In the genomic region with DNA sequence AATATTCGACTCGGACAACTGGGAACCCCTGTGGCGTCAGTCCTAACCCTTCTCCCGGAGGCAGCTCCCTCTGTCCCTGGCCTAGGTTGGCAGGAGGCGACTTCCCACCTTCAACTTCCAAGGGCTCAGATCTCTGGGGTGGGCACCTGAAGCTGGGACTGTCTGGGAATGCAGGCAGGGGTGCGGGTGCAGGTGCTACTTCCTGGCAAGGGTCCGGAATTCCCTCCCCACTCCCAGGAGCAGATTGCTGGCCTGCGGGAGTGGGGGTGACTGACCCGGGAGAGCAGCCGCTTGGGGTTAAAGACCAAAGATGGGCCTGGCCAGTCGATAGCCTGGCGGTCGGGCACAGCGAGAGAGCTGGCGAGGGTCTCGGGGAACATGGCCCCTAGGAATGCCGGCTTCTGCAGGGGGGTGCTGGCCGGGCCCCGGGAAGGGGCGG, we compare ENCODE assay signal across 9 cellular contexts. TPM values are rescaled to one million over a fixed set of nuclear protein-coding genes. Genes with fewer than 3 reads are reported as not detected.
A peak's percentile ranks its signal among the peaks of the same experiment; 100 is the strongest.
DNase-seq lines count a peak whose midpoint lies in the region; ATAC-seq and TF ChIP-seq lines count a peak whose summit lies in the region.
"Had no signal": no experiment of that assay in that cellular context is flagged by ENCODE, and none has a peak within 500 bp of the region (broad histone marks: within the 10 kb centered on the region; RNA-seq: fewer than 3 reads in every experiment).

No MANE protein-coding gene starts in this region.

- H3K27me3 ChIP-seq in cardiac muscle cell = peaks cover 13% of the 10 kb centered on the region
- H3K27me3 ChIP-seq in dorsolateral prefrontal cortex = peaks cover 0 to 14% (median 0%) of the 10 kb centered on the region in 45 donors
- no peaks in the 10 kb centered on the region for H3K27me3 ChIP-seq in mononuclear cell (ENCODE audit: insufficient read depth, low read length)

- intact Hi-C loops in left ventricle myocardium superior (cut with micrococcal nuclease) = no loop called here
- intact Hi-C loops in dorsolateral prefrontal cortex (cut with DNase I) = no loop called here

- DNase-seq in cardiac muscle cell (ENCODE audit: low read depth in 1 of 2, low spot score in 1 of 2) (no peak), left ventricle myocardium superior (no peak), dorsolateral prefrontal cortex (no peak), NCI-H748 (lab: John Stamatoyannopoulos, UW; ENCODE audit: unreplicated experiment) (no peak), NCI-H2029 (lab: John Stamatoyannopoulos, UW) (no peak), epidermal melanocyte (ENCODE audit: insufficient read length, low spot score) (no peak)

- ATAC-seq in left ventricle myocardium superior = no peak
- ATAC-seq in HG02970 (IDR thresholded peaks at IDR 0.05; ENCODE audit: low FRiP score, unreplicated experiment) = no peak

- H3K4me1 ChIP-seq in cardiac muscle cell (ENCODE audit: low read depth) (peaks cover 8% of the 10 kb centered on the region), mononuclear cell (ENCODE audit: insufficient read depth, low read length) (peaks cover 72% of the 10 kb centered on the region)

- no peak overlapping the region for H3K27ac ChIP-seq in cardiac muscle cell
- H3K27ac ChIP-seq in dorsolateral prefrontal cortex = no peak overlapping the region

- TF ChIP-seq CTCF in cardiac muscle cell (IDR thresholded peaks at IDR 0.05; ENCODE audit: low read depth, low read length) (no peak), dorsolateral prefrontal cortex (IDR thresholded peaks at IDR 0.05 in 54 of 56, conservative IDR thresholded peaks at IDR 0.05 in 2 of 56; ENCODE audit: low read depth in 1 of 56, partially characterized antibody in 56 of 56) (no peak)

- H3K9me3 ChIP-seq in cardiac muscle cell (ENCODE audit: low read depth) = no peaks in the 10 kb centered on the region
- H3K9me3 ChIP-seq in mononuclear cell (ENCODE audit: low read depth, low read length) = no peaks in the 10 kb centered on the region

- no peaks in the 10 kb centered on the region for H3K36me3 ChIP-seq in cardiac muscle cell

- H3K4me3 ChIP-seq in cardiac muscle cell (peak overlapping the region; percentile 24), dorsolateral prefrontal cortex (peak overlapping the region in 35 of 59 donors; percentile 1 to 53 (median 39)), mononuclear cell (ENCODE audit: low read length) (peak overlapping the region; percentile 36)

RNA-seq across cellular contexts. Expression of gene EPHA1, which starts 0.4 kb away (rescaled TPM):
- total RNA-seq in cardiac muscle cell (0.30 TPM in 1 of 2 replicates, not detected in the other), left ventricle myocardium superior (not detected), dorsolateral prefrontal cortex (1 to 10 TPM in 16 of 120 experiments, under 1 TPM in 70, not detected in 34; 0.17 to 2.5 (median 0.62) TPM), mononuclear cell (2.3 TPM)
- 1.8 and 2.7 TPM in 2 replicates for polyA plus RNA-seq in cardiac muscle cell

RNA-seq across cellular contexts. Expression of gene ZYX, which starts 27.1 kb away (rescaled TPM):
- total RNA-seq in cardiac muscle cell = 43.6 and 57.2 TPM in 2 replicates
- polyA plus RNA-seq in cardiac muscle cell = 98.4 and 101 TPM in 2 replicates
- 73.9 TPM for total RNA-seq in left ventricle myocardium superior
- 100 to 1,000 TPM in 70 of 120 experiments, 10 to 100 TPM in 50; 67.5 to 174 (median 103) TPM for total RNA-seq in dorsolateral prefrontal cortex
- 64.0 TPM for total RNA-seq in mononuclear cell

RNA-seq across cellular contexts. Expression of gene TAS2R60, which starts 35.0 kb away (rescaled TPM):
- total RNA-seq in cardiac muscle cell (not detected in 2 replicates), left ventricle myocardium superior (not detected), dorsolateral prefrontal cortex (under 1 TPM in 9 of 120 experiments, not detected in 111; 0.48 to 0.93 (median 0.86) TPM), mononuclear cell (1.7 TPM)
- not detected in 2 replicates for polyA plus RNA-seq in cardiac muscle cell
- total RNA-seq: pulmonary artery endothelial cell had no signal

RNA-seq across cellular contexts. Expression of gene FAM131B, which starts 45.8 kb away (rescaled TPM):
- 0.71 and 3.0 TPM in 2 replicates for total RNA-seq in cardiac muscle cell
- 0.14 and 0.26 TPM in 2 replicates for polyA plus RNA-seq in cardiac muscle cell
- total RNA-seq in left ventricle myocardium superior = 0.57 TPM
- 100 to 1,000 TPM in 114 of 120 experiments, 10 to 100 TPM in 6; 83.0 to 177 (median 133) TPM for total RNA-seq in dorsolateral prefrontal cortex
- 0.84 TPM for total RNA-seq in mononuclear cell
